ENCODE assay signal across 1 cellular context in genomic region chr19:6060600-6061391, GRCh38.
A peak's percentile ranks its signal among the peaks of the same experiment; 100 is the strongest.
TF ChIP-seq lines count a peak whose summit lies in the region.

No MANE protein-coding gene starts in this region.

TF ChIP-seq in K562, 482 proteins besides CTCF, POLR2A, EP300 and RAD21 (continued from another document and continues in another):
- TF ChIP-seq ZNF318 (IDR thresholded peaks at IDR 0.05; ENCODE audit: borderline replicate concordance in 1 of 2, low read depth in 1 of 2) (peak in 1 of 2 experiments; percentile 92; a peak in 2 of 4 replicates), STAT5A (IDR thresholded peaks at IDR 0.05; ENCODE audit: borderline replicate concordance, low read length) (peak; percentile 48; the same call in 1 of the 2 replicates), NFXL1 (CRISPR knock-in tag; IDR thresholded peaks at IDR 0.05) (0 out of 2 replicates have a peak, but pooled peaks have one; percentile 61), ATF4 (CRISPR knock-in tag; IDR thresholded peaks at IDR 0.05) (no peak; the same call in 1 of the 2 replicates), ZNF134 (CRISPR knock-in tag; conservative IDR thresholded peaks at IDR 0.05) (no peak), ZNF766 (CRISPR knock-in tag; conservative IDR thresholded peaks at IDR 0.05) (peak; percentile 85), FOXJ2 (tag; IDR thresholded peaks at IDR 0.05) (peak; percentile 85), ARID4B (CRISPR knock-in tag; IDR thresholded peaks at IDR 0.05) (no peak), ILF3 (IDR thresholded peaks at IDR 0.05; ENCODE audit: borderline replicate concordance) (no peak), ATF2 (CRISPR knock-in tag; IDR thresholded peaks at IDR 0.05) (no peak), HDGF (IDR thresholded peaks at IDR 0.05) (no peak), TAL1 (IDR thresholded peaks at IDR 0.05) (peak; percentile 69), TGIF2 (CRISPR knock-in tag; IDR thresholded peaks at IDR 0.05) (no peak), POLR2B (IDR thresholded peaks at IDR 0.05; ENCODE audit: low read depth, partially characterized antibody) (peak; percentile 13), ZBTB12 (CRISPR knock-in tag; IDR thresholded peaks at IDR 0.05) (no peak), PPARD (CRISPR knock-in tag; IDR thresholded peaks at IDR 0.05) (no peak), ATF1 (CRISPR knock-in tag; IDR thresholded peaks at IDR 0.05) (no peak), ATF1 (tag; IDR thresholded peaks at IDR 0.05) (peak; percentile 67), TAF15 (IDR thresholded peaks at IDR 0.05; ENCODE audit: low read depth, low read length) (no peak), PHB (CRISPR knock-in tag; IDR thresholded peaks at IDR 0.05) (no peak), PRPF4 (IDR thresholded peaks at IDR 0.05; ENCODE audit: insufficient read depth, low read depth, low read length, poor library complexity, severe bottlenecking) (no peak), TRIM25 (IDR thresholded peaks at IDR 0.05; ENCODE audit: borderline replicate concordance) (no peak), RBFOX2 (IDR thresholded peaks at IDR 0.05; ENCODE audit: low read depth, low read length) (peak; percentile 76), RBM34 (IDR thresholded peaks at IDR 0.05; ENCODE audit: borderline replicate concordance, insufficient read depth, low read length) (no peak), ZNF830 (CRISPR knock-in tag; IDR thresholded peaks at IDR 0.05) (no peak; the same call in 1 of the 2 replicates), ZNF609 (CRISPR knock-in tag; IDR thresholded peaks at IDR 0.05; ENCODE audit: borderline replicate concordance) (no peak), XRCC5 (IDR thresholded peaks at IDR 0.05; ENCODE audit: low read depth, low read length) (no peak), CBX8 (IDR thresholded peaks at IDR 0.05; ENCODE audit: borderline replicate concordance, extremely low read depth, low read depth, low read length, poor library complexity, severe bottlenecking) (no peak)
